Comparison of ENCODE assay signal across 9 cellular contexts in genomic region chr15:83436513-83437158, GRCh38. TPM values are rescaled to one million over a fixed set of nuclear protein-coding genes. Genes with fewer than 3 reads are reported as not detected.
A peak's percentile ranks its signal among the peaks of the same experiment; 100 is the strongest.
DNase-seq lines count a peak whose midpoint lies in the region; ATAC-seq, FAIRE-seq and TF ChIP-seq lines count a peak whose summit lies in the region.
"Had no signal": no experiment of that assay in that cellular context is flagged by ENCODE, and none has a peak within 500 bp of the region (broad histone marks: within the 10 kb centered on the region; RNA-seq: fewer than 3 reads in every experiment).

No MANE protein-coding gene starts in this region.

- H3K9ac ChIP-seq in astrocyte (ENCODE audit: low read length), result no peak overlapping the region

- H3K4me1 ChIP-seq in astrocyte (ENCODE audit: insufficient read depth, low read length), result no peaks in the 10 kb centered on the region

- FAIRE-seq in D721Med (lab: Jason Lieb, UNC), result no peak
- FAIRE-seq in astrocyte (lab: Jason Lieb, UNC), result peak; percentile 43

- no peak overlapping the region for H3K27ac Mint-ChIP-seq in astrocyte (ENCODE audit: unreplicated experiment)
- H3K27ac Mint-ChIP-seq: IgD-negative memory B cell had no signal

- no peaks in the 10 kb centered on the region for H4K20me1 ChIP-seq in astrocyte (ENCODE audit: insufficient read depth, low read length)

- H3K27me3 Mint-ChIP-seq in astrocyte (ENCODE audit: low read depth, unreplicated experiment), result no peaks in the 10 kb centered on the region

- peak; percentile 46 for ATAC-seq in left lobe of liver
- ATAC-seq in HG02623 (IDR thresholded peaks at IDR 0.05; ENCODE audit: unreplicated experiment), result no peak

- no peaks in the 10 kb centered on the region for H3K27me3 ChIP-seq in astrocyte (ENCODE audit: insufficient read depth, low read length)

- H3K4me3 ChIP-seq in Jurkat, Clone E6-1 (ENCODE audit: low read length), result no peak overlapping the region
- no peak overlapping the region for H3K4me3 ChIP-seq in astrocyte (ENCODE audit: insufficient read depth, low read depth, low read length)

- H3K9me3 Mint-ChIP-seq in astrocyte (ENCODE audit: unreplicated experiment), result no peaks in the 10 kb centered on the region
- H3K9me3 Mint-ChIP-seq: IgD-negative memory B cell had no signal

- TF ChIP-seq CTCF in D721Med (IDR thresholded peaks at IDR 0.05; ENCODE audit: insufficient read depth, missing control alignments) (peak; percentile 45), astrocyte (IDR thresholded peaks at IDR 0.05; ENCODE audit: insufficient read depth, low read depth, low read length) (peak; percentile 61)

- H3K4me1 Mint-ChIP-seq in astrocyte (ENCODE audit: low read depth, unreplicated experiment), result peaks cover 18% of the 10 kb centered on the region

- H2AFZ ChIP-seq in astrocyte (ENCODE audit: low read depth, low read length), result peak overlapping the region; percentile 13

- DNase-seq in D721Med (ENCODE audit: insufficient read length, low spot score) (no peak), astrocyte (ENCODE audit: low read depth) (peak; percentile 35), left lobe of liver (ENCODE audit: low spot score) (no peak), ureter (ENCODE audit: low spot score) (no peak)
- peak; percentile 41 for DNase-seq in Jurkat, Clone E6-1 (ENCODE audit: low read depth, low spot score)
- no peak for DNase-seq in activated CD4-positive, alpha-beta T cell treated with anti-CD3 and anti-CD28 coated beads, Interleukin-2, amount 50 U/mL, for 48 hours
- DNase-seq in activated naive CD4-positive, alpha-beta T cell treated with anti-CD3 and anti-CD28 coated beads, Interleukin-2, amount 50 U/mL, for 16 hours, result no peak

- H3K9me3 ChIP-seq in astrocyte (ENCODE audit: insufficient read depth, low read depth, low read length), result no peaks in the 10 kb centered on the region

- H3K27ac ChIP-seq in astrocyte (ENCODE audit: low read depth, low read length), result no peak overlapping the region

- H3K4me3 Mint-ChIP-seq in astrocyte (ENCODE audit: unreplicated experiment), result no peak overlapping the region
- H3K4me3 Mint-ChIP-seq: IgD-negative memory B cell had no signal

- no peaks in the 10 kb centered on the region for H3K79me2 ChIP-seq in astrocyte (ENCODE audit: insufficient read depth, low read length)

- H3K36me3 ChIP-seq in astrocyte (ENCODE audit: insufficient read depth, low read length), result no peaks in the 10 kb centered on the region

- H3K4me2 ChIP-seq in astrocyte (ENCODE audit: low read length), result no peak overlapping the region

- no peaks in the 10 kb centered on the region for H3K36me3 Mint-ChIP-seq in astrocyte (ENCODE audit: low read depth, unreplicated experiment)
- H3K36me3 Mint-ChIP-seq: IgD-negative memory B cell had no signal

RNA-seq across cellular contexts. Expression of gene SH3GL3, which starts 10.5 kb away (rescaled TPM):
- polyA plus RNA-seq in Jurkat, Clone E6-1 (2012; ENCODE audit: insufficient read depth, insufficient read length), result 7.8 TPM
- 2.5 and 2.7 TPM in 2 replicates for total RNA-seq in astrocyte
- total RNA-seq in left lobe of liver, result not detected
- total RNA-seq in ureter, result 0.26 TPM
- polyA plus RNA-seq: IgD-negative memory B cell had no signal

Comparison
In these comparisons a context has a peak if more than half of its experiments do, and no peak if none do; other contexts are left out.
1. DNase-seq: peak in Jurkat, Clone E6-1 (single experiment) and astrocyte (single experiment); none in D721Med (single experiment), left lobe of liver (single experiment), activated CD4-positive, alpha-beta T cell treated with anti-CD3 and anti-CD28 coated beads, Interleukin-2, amount 50 U/mL, for 48 hours (0 of 2), ureter (single experiment) and activated naive CD4-positive, alpha-beta T cell treated with anti-CD3 and anti-CD28 coated beads, Interleukin-2, amount 50 U/mL, for 16 hours (single experiment).